12 cellular contexts compared by ENCODE assay signal in the genomic region with DNA sequence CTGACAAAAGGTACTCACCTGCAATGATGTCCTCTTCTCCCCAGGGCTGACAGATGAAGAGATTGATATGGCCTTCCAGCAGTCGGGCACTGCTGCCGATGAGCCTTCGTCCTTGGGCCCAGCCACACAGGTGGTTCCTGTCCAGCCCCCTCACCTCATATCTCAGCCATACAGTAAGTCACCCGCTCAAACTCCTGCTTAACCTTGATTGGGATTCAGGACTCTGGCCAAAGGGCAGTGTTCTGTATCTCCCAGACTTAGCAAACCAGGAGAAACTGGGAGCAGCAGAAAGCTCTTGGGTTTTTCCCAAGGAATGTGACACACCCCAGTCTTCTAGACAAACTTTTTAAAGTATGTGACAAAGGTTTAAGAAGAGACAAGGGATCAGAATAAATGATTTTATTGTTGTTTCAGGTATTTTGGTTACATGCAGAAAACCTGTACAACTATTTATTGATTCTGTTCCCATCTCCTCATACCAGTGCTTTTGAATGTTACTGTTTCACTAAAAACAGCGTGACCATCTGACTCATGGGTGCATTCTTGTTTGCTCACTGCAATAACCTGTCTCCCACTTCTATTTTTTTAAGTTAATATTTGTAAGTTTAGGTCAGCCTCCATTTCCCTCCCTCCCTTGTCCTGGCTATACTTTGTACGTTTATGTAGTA.
DNase-seq lines count a peak whose midpoint lies in the region; ATAC-seq, FAIRE-seq and TF ChIP-seq lines count a peak whose summit lies in the region.
"Had no signal": no experiment of that assay in that cellular context is flagged by ENCODE, and none has a peak within 500 bp of the region (broad histone marks: within the 10 kb centered on the region; RNA-seq: fewer than 3 reads in every experiment).

No MANE protein-coding gene starts in this region.

- H3K4ac ChIP-seq in mesendoderm (ENCODE audit: low read depth, low read length), result no peak overlapping the region

- WGBS in mesendoderm (ENCODE audit: extremely low coverage, insufficient coverage, low lambda C conversion rate), result no CpG with 5 or more reads among the region's 6 CpGs

- H3K9me3 Mint-ChIP-seq in activated T-cell treated with anti-CD3 and anti-CD28 coated beads, Interleukin-2, amount 50 U/mL, for 72 hours, result no peaks in the 10 kb centered on the region
- H3K9me3 Mint-ChIP-seq: activated CD4-positive, alpha-beta memory T cell treated with anti-CD3 and anti-CD28 coated beads for 36 hours had no signal

- no peak overlapping the region for H2AK5ac ChIP-seq in mesendoderm (ENCODE audit: low read length)

- H3K79me1 ChIP-seq in mesendoderm (ENCODE audit: low read length), result no peaks in the 10 kb centered on the region

- in situ Hi-C loops in astrocyte of the spinal cord (cut with HindIII; ENCODE audit: low sequenced_read_pairs), result no loop called here

- no peak overlapping the region for H3K56ac ChIP-seq in mesendoderm (ENCODE audit: low read length)

- no peak overlapping the region for H2BK5ac ChIP-seq in mesendoderm (ENCODE audit: low read length)

- H2BK120ac ChIP-seq in mesendoderm (ENCODE audit: low read depth, low read length), result no peak overlapping the region

- no peak overlapping the region for H4K5ac ChIP-seq in mesendoderm (ENCODE audit: low read length)

- no peak overlapping the region for H4K8ac ChIP-seq in mesendoderm (ENCODE audit: low read depth, low read length)

- H2BK15ac ChIP-seq in mesendoderm (replicated peaks; ENCODE audit: low read depth), result no peak overlapping the region

- no peaks in the 10 kb centered on the region for H3K36me3 ChIP-seq in mesendoderm (ENCODE audit: control insufficient read depth, insufficient read depth, low read length)

- no peak overlapping the region for H3K9ac ChIP-seq in mesendoderm (ENCODE audit: low read length)

- H3K4me1 Mint-ChIP-seq in activated T-cell treated with anti-CD3 and anti-CD28 coated beads, Interleukin-2, amount 50 U/mL, for 72 hours (ENCODE audit: low read depth), result no peaks in the 10 kb centered on the region

- DNase-seq in HS-27A (ENCODE audit: low read depth), result peak; percentile 62
- peak; percentile 82 for DNase-seq in astrocyte of the spinal cord (ENCODE audit: low read depth, low spot score)
- DNase-seq in kidney tubule cell (ENCODE audit: low spot score), result peak; percentile 94
- DNase-seq in urothelium cell line (ENCODE audit: low spot score), result peak; percentile 67
- DNase-seq in DMS79 (lab: John Stamatoyannopoulos, UW), result no peak
- no peak for DNase-seq in activated T-cell treated with anti-CD3 and anti-CD28 coated beads, Interleukin-2, amount 50 U/mL, for 72 hours
- DNase-seq in mesendoderm, result no peak
- DNase-seq: activated CD4-positive, alpha-beta memory T cell treated with anti-CD3 and anti-CD28 coated beads for 36 hours; GF-D8; NCI-H446 treated with DMSO at 0.1 percent for 48 hours had no signal

- no peaks in the 10 kb centered on the region for H3K4me1 ChIP-seq in mesendoderm (ENCODE audit: control insufficient read depth, low read depth, low read length)

- no peak overlapping the region for H3K18ac ChIP-seq in mesendoderm (ENCODE audit: low read length)

- no peak overlapping the region for H3K4me2 ChIP-seq in mesendoderm (ENCODE audit: low read length)

- peaks cover 0 to 2% of the 10 kb centered on the region in 2 donors for H3K36me3 Mint-ChIP-seq in activated T-cell treated with anti-CD3 and anti-CD28 coated beads, Interleukin-2, amount 50 U/mL, for 72 hours (ENCODE audit: insufficient read depth in 2 of 2)

- H3K79me2 ChIP-seq in mesendoderm (ENCODE audit: control insufficient read depth, insufficient read depth, low read length), result no peaks in the 10 kb centered on the region

- no peak overlapping the region for H3K27ac ChIP-seq in mesendoderm (ENCODE audit: low read depth, low read length)

- no peak for ATAC-seq in activated T-cell treated with anti-CD3 and anti-CD28 coated beads, Interleukin-2, amount 50 U/mL, for 72 hours (replicated peaks in 1 of 2)

- no peak overlapping the region for H3K27ac Mint-ChIP-seq in activated T-cell treated with anti-CD3 and anti-CD28 coated beads, Interleukin-2, amount 50 U/mL, for 72 hours
- H3K27ac Mint-ChIP-seq: activated CD4-positive, alpha-beta memory T cell treated with anti-CD3 and anti-CD28 coated beads for 36 hours; activated naive CD8-positive, alpha-beta T cell had no signal

- FAIRE-seq in urothelium cell line (lab: Jason Lieb, UNC), result no peak
- FAIRE-seq: endothelial cell of umbilical vein had no signal

- H3K27me3 Mint-ChIP-seq in activated T-cell treated with anti-CD3 and anti-CD28 coated beads, Interleukin-2, amount 50 U/mL, for 72 hours (ENCODE audit: low read depth), result no peaks in the 10 kb centered on the region
- H3K27me3 Mint-ChIP-seq: activated CD4-positive, alpha-beta memory T cell treated with anti-CD3 and anti-CD28 coated beads for 36 hours; activated naive CD8-positive, alpha-beta T cell had no signal

- no peak for TF ChIP-seq CTCF in astrocyte of the spinal cord (IDR thresholded peaks at IDR 0.05; ENCODE audit: low read depth, low read length)

- H3K23ac ChIP-seq in mesendoderm (ENCODE audit: low read length), result no peak overlapping the region

- H3K4me3 ChIP-seq in astrocyte of the spinal cord (ENCODE audit: low read depth, low read length) (no peak overlapping the region), mesendoderm (ENCODE audit: low read length) (no peak overlapping the region)

- H3K4me3 Mint-ChIP-seq in activated T-cell treated with anti-CD3 and anti-CD28 coated beads, Interleukin-2, amount 50 U/mL, for 72 hours, result no peak overlapping the region
- H3K4me3 Mint-ChIP-seq: activated CD4-positive, alpha-beta memory T cell treated with anti-CD3 and anti-CD28 coated beads for 36 hours; activated naive CD8-positive, alpha-beta T cell had no signal

- H3K27me3 ChIP-seq in mesendoderm (ENCODE audit: insufficient read depth, low read length, poor library complexity), result no peaks in the 10 kb centered on the region

Comparison
In these comparisons a context has a peak if more than half of its experiments do, and no peak if none do; other contexts are left out.
1. DNase-seq: peak in HS-27A (single experiment), astrocyte of the spinal cord (single experiment), kidney tubule cell (single experiment) and urothelium cell line (single experiment); none in DMS79 (single experiment), activated T-cell treated with anti-CD3 and anti-CD28 coated beads, Interleukin-2, amount 50 U/mL, for 72 hours (0 of 2) and mesendoderm (single experiment).